ENCODE assay signal across 6 cellular contexts in genomic region chr14:55734731-55735130, GRCh38.
"Had no signal": no experiment of that assay in that cellular context is flagged by ENCODE, and none has a peak within 500 bp of the region (broad histone marks: within the 10 kb centered on the region; RNA-seq: fewer than 3 reads in every experiment).

No MANE protein-coding gene starts in this region.

- H3K27ac ChIP-seq: HL-60 had no signal

- ATAC-seq: HepG2, K562 had no signal

- H3K4me3 Mint-ChIP-seq: IgD-negative memory B cell had no signal

- DNase-seq: IMR-90, KBM-7 had no signal

- H3K4me1 Mint-ChIP-seq: IgD-negative memory B cell had no signal

- H3K4me3 ChIP-seq: K562 had no signal

- H3K27ac Mint-ChIP-seq: IgD-negative memory B cell had no signal

- H3K36me3 Mint-ChIP-seq: IgD-negative memory B cell had no signal
